Comparison of ENCODE assay signal across 15 cellular contexts in genomic region chr5:16076657-16077056, GRCh38.
DNase-seq lines count a peak whose midpoint lies in the region; ATAC-seq and TF ChIP-seq lines count a peak whose summit lies in the region.
"Had no signal": no experiment of that assay in that cellular context is flagged by ENCODE, and none has a peak within 500 bp of the region (broad histone marks: within the 10 kb centered on the region; RNA-seq: fewer than 3 reads in every experiment).

No MANE protein-coding gene starts in this region.

- H3K9ac ChIP-seq in H9 (ENCODE audit: extremely low read depth, insufficient read length, low read length) (no peak overlapping the region), SK-N-SH (no peak overlapping the region)
- H3K9ac ChIP-seq: BLaER1 treated with 17β-estradiol and CSF1 and Interleukin-3, amounts not matched to agents 10 nM and 100 nM had no signal

- H3K4me1 Mint-ChIP-seq in H9: peaks cover 3 to 12% of the 10 kb centered on the region in 2 experiments; a peak in 3 of 4 replicates
- no peaks in the 10 kb centered on the region for H3K4me1 Mint-ChIP-seq in activated CD8-positive, alpha-beta T cell treated with anti-CD3 and anti-CD28 coated beads for 36 hours (ENCODE audit: low read depth)
- H3K4me1 Mint-ChIP-seq: CD4-positive, CD25-positive, alpha-beta regulatory T cell had no signal

- H3K79me1 ChIP-seq in H9 (ENCODE audit: insufficient read depth, low read depth, low read length, poor library complexity, severe bottlenecking): no peaks in the 10 kb centered on the region

- peak; percentile 31 for TF ChIP-seq RAD21 in SK-N-SH (IDR thresholded peaks at IDR 0.05; ENCODE audit: low read length)

- H3K36me3 ChIP-seq in SK-N-SH (replicated peaks in 1 of 2; ENCODE audit: control insufficient read depth in 1 of 2, insufficient read depth in 2 of 2, low read length in 1 of 2): no peaks in the 10 kb centered on the region
- H3K36me3 ChIP-seq: BLaER1 treated with 17β-estradiol and CSF1 and Interleukin-3, amounts not matched to agents 10 nM and 100 nM had no signal

- TF ChIP-seq EP300 in SK-N-SH (IDR thresholded peaks at IDR 0.05; ENCODE audit: borderline replicate concordance in 1 of 2, low read depth in 1 of 2, low read length in 1 of 2): no peak; a peak in 1 of 4 replicates

- no peak overlapping the region for H3T11ph ChIP-seq in H9 (ENCODE audit: low read length)

- H3K36me3 Mint-ChIP-seq in H9 (ENCODE audit: insufficient read depth in 1 of 3, low read depth in 3 of 3): no peaks in the 10 kb centered on the region; a peak in 1 of 7 replicates
- H3K36me3 Mint-ChIP-seq in activated CD8-positive, alpha-beta T cell treated with anti-CD3 and anti-CD28 coated beads for 36 hours (ENCODE audit: low read depth): no peaks in the 10 kb centered on the region

- H3K4me2 ChIP-seq in H9 (ENCODE audit: insufficient read depth, insufficient read length, low read length) (no peak overlapping the region), SK-N-SH (no peak overlapping the region)
- H3K4me2 ChIP-seq: BLaER1 treated with 17β-estradiol and CSF1 and Interleukin-3, amounts not matched to agents 10 nM and 100 nM had no signal

- no peaks in the 10 kb centered on the region for H3K27me3 ChIP-seq in H9 (ENCODE audit: insufficient read depth, low read length)
- no peaks in the 10 kb centered on the region for H3K27me3 ChIP-seq in SK-N-SH (ENCODE audit: insufficient read depth)
- H3K27me3 ChIP-seq: BLaER1 treated with 17β-estradiol and CSF1 and Interleukin-3, amounts not matched to agents 10 nM and 100 nM had no signal

- no peaks in the 10 kb centered on the region for H3K23me2 ChIP-seq in H9 (ENCODE audit: insufficient read length, low read depth, low read length, poor library complexity, severe bottlenecking)

- intact Hi-C loops in activated CD8-positive, alpha-beta T cell treated with anti-CD3 and anti-CD28 coated beads for 36 hours (cut with micrococcal nuclease): no loop called here

- H3K9me3 ChIP-seq in H9 (ENCODE audit: control insufficient read depth, low read depth, low read length) (no peaks in the 10 kb centered on the region), SK-N-SH (no peaks in the 10 kb centered on the region)
- H3K9me3 ChIP-seq: BLaER1 treated with 17β-estradiol and CSF1 and Interleukin-3, amounts not matched to agents 10 nM and 100 nM had no signal

- no peak overlapping the region for H2BK12ac ChIP-seq in H9 (ENCODE audit: insufficient read length, low read depth, low read length)

- DNase-seq in DMS53 (lab: John Stamatoyannopoulos, UW) (peak; percentile 16), DMS53 treated with DMSO at 0.1 percent for 48 hours (lab: John Stamatoyannopoulos, UW; ENCODE audit: unreplicated experiment) (no peak), H9 (no peak), SK-N-SH (peak; percentile 46)
- no peak for DNase-seq in activated CD8-positive, alpha-beta T cell treated with anti-CD3 and anti-CD28 coated beads for 36 hours
- DNase-seq: AML-193; CD4-positive, CD25-positive, alpha-beta regulatory T cell; DMS79; EL; GDM1 had no signal

- no peak overlapping the region for H2BK20ac ChIP-seq in H9 (ENCODE audit: low read depth, low read length, poor library complexity, severe bottlenecking)

- H4K8ac ChIP-seq in H9 (replicated peaks; ENCODE audit: insufficient read length, low read depth, low read length): no peak overlapping the region

- H3K23ac ChIP-seq in H9 (ENCODE audit: insufficient read length, low read depth, low read length): no peak overlapping the region

- H3F3A ChIP-seq in SK-N-SH (replicated peaks; ENCODE audit: insufficient read depth): no peaks in the 10 kb centered on the region

- H3K9me3 Mint-ChIP-seq in H9: no peaks in the 10 kb centered on the region
- no peaks in the 10 kb centered on the region for H3K9me3 Mint-ChIP-seq in activated CD8-positive, alpha-beta T cell treated with anti-CD3 and anti-CD28 coated beads for 36 hours

- H4K91ac ChIP-seq in H9 (ENCODE audit: insufficient read length, low read depth, low read length): no peak overlapping the region

- H3K14ac ChIP-seq in H9 (ENCODE audit: insufficient read depth, low read length): no peak overlapping the region

- no peak overlapping the region for H2BK120ac ChIP-seq in H9 (ENCODE audit: low read depth, low read length, poor library complexity, severe bottlenecking)

- H3K79me2 ChIP-seq in H9 (ENCODE audit: insufficient read depth, low read length) (no peaks in the 10 kb centered on the region), SK-N-SH (ENCODE audit: insufficient read depth) (no peaks in the 10 kb centered on the region)

- no peak overlapping the region for H3K4ac ChIP-seq in H9 (ENCODE audit: low read depth, low read length)

- H3K4me3 ChIP-seq in SK-N-SH (ENCODE audit: low read depth in 2 of 2, low read length in 1 of 2): no peak overlapping the region
- H3K4me3 ChIP-seq: BLaER1 treated with 17β-estradiol and CSF1 and Interleukin-3, amounts not matched to agents 10 nM and 100 nM; K562 had no signal

- H3K9me2 ChIP-seq in SK-N-SH: no peaks in the 10 kb centered on the region

- no peak overlapping the region for H3K27ac ChIP-seq in H9 (ENCODE audit: insufficient read length, low read depth, low read length)
- H3K27ac ChIP-seq in SK-N-SH (ENCODE audit: low read depth in 2 of 2, low read length in 1 of 2): peak overlapping the region in 1 of 2 experiments; percentile 73; a peak in 2 of 4 replicates
- H3K27ac ChIP-seq: 22Rv1; BLaER1 treated with 17β-estradiol and CSF1 and Interleukin-3, amounts not matched to agents 10 nM and 100 nM had no signal

- H3K4me1 ChIP-seq in H9 (ENCODE audit: insufficient read depth, low read length) (no peaks in the 10 kb centered on the region), SK-N-SH (ENCODE audit: control insufficient read depth in 1 of 2, insufficient read depth in 2 of 2, low read depth in 1 of 2, low read length in 1 of 2) (peaks cover 0 to 11% of the 10 kb centered on the region in 2 experiments; a peak in 2 of 4 replicates)

- H3K18ac ChIP-seq in H9 (ENCODE audit: insufficient read length, low read depth, low read length): no peak overlapping the region

- no peak overlapping the region for H3K4me3 Mint-ChIP-seq in H9
- H3K4me3 Mint-ChIP-seq in activated CD8-positive, alpha-beta T cell treated with anti-CD3 and anti-CD28 coated beads for 36 hours: no peak overlapping the region
- H3K4me3 Mint-ChIP-seq: CD4-positive, CD25-positive, alpha-beta regulatory T cell had no signal

- H2BK15ac ChIP-seq in H9 (ENCODE audit: low read depth, low read length): no peak overlapping the region

- H2AK5ac ChIP-seq in H9 (ENCODE audit: insufficient read length, low read length): no peak overlapping the region

- TF ChIP-seq CTCF in H9 (conservative IDR thresholded peaks at IDR 0.05) (0 out of 3 replicates have a peak, but pooled peaks have one; percentile 23), SK-N-SH (IDR thresholded peaks at IDR 0.05) (no peak)
- TF ChIP-seq CTCF in activated CD8-positive, alpha-beta T cell treated with anti-CD3 and anti-CD28 coated beads for 36 hours (IDR thresholded peaks at IDR 0.05): no peak

- POLR2A ChIA-PET in SK-N-SH (lab: Yijun Ruan, JAX): no interaction called here
- POLR2A ChIA-PET in activated CD8-positive, alpha-beta T cell treated with anti-CD3 and anti-CD28 coated beads for 36 hours (lab: Charles Lee): no interaction called here

- no peak overlapping the region for H3K56ac ChIP-seq in H9 (ENCODE audit: insufficient read length, low read depth, low read length)

- CTCF ChIA-PET in SK-N-SH (lab: Yijun Ruan, JAX): interaction anchor here (1.3 kb wide), 1 partner anchor 84 kb away, joined by 4 read pairs; no protein-coding TSS in a partner anchor
- CTCF ChIA-PET in activated CD8-positive, alpha-beta T cell treated with anti-CD3 and anti-CD28 coated beads for 36 hours (lab: Charles Lee): no interaction called here

- H2AFZ ChIP-seq in H9 (ENCODE audit: low read length): no peak overlapping the region
- H2AFZ ChIP-seq in SK-N-SH (ENCODE audit: low read depth): no peak overlapping the region

- no peaks in the 10 kb centered on the region for H4K20me1 ChIP-seq in H9 (ENCODE audit: control insufficient read depth, insufficient read depth, insufficient read length)
- H4K20me1 ChIP-seq in SK-N-SH (ENCODE audit: insufficient read depth): no peaks in the 10 kb centered on the region
- H4K20me1 ChIP-seq: BLaER1 treated with 17β-estradiol and CSF1 and Interleukin-3, amounts not matched to agents 10 nM and 100 nM had no signal

- no peak overlapping the region for H2BK5ac ChIP-seq in H9 (ENCODE audit: insufficient read length, low read length)

- H3K27me3 Mint-ChIP-seq in H9 (ENCODE audit: low read depth): peaks cover 2% of the 10 kb centered on the region
- H3K27me3 Mint-ChIP-seq in activated CD8-positive, alpha-beta T cell treated with anti-CD3 and anti-CD28 coated beads for 36 hours: no peaks in the 10 kb centered on the region
- H3K27me3 Mint-ChIP-seq: CD4-positive, CD25-positive, alpha-beta regulatory T cell had no signal

- no peak overlapping the region for H4K5ac ChIP-seq in H9 (ENCODE audit: insufficient read length, low read depth, low read length)

- ATAC-seq in GM19455 (IDR thresholded peaks at IDR 0.05; ENCODE audit: unreplicated experiment) (no peak), GM18870 (IDR thresholded peaks at IDR 0.05; ENCODE audit: unreplicated experiment) (no peak)
- no peak for ATAC-seq in activated CD8-positive, alpha-beta T cell treated with anti-CD3 and anti-CD28 coated beads for 36 hours
- ATAC-seq: K562 had no signal

- H3K27ac Mint-ChIP-seq in H9: no peak overlapping the region
- H3K27ac Mint-ChIP-seq in activated CD8-positive, alpha-beta T cell treated with anti-CD3 and anti-CD28 coated beads for 36 hours: no peak overlapping the region
- H3K27ac Mint-ChIP-seq: CD4-positive, CD25-positive, alpha-beta regulatory T cell had no signal

- WGBS in H9 (ENCODE audit: extremely low coverage, insufficient read length, low lambda C conversion rate): no CpG with 5 or more reads among the region's 7 CpGs
- WGBS in SK-N-SH (ENCODE audit: low lambda C conversion rate): 22% methylated on average over 7 of the region's 7 CpGs

TF ChIP-seq in SK-N-SH, 30 proteins besides CTCF, POLR2A, EP300 and RAD21:
- TF ChIP-seq FOXJ3 (CRISPR knock-in tag; IDR thresholded peaks at IDR 0.05) (no peak), TAF1 (IDR thresholded peaks at IDR 0.05; ENCODE audit: borderline replicate concordance, low read depth, low read length) (no peak), GABPA (IDR thresholded peaks at IDR 0.05; ENCODE audit: low read depth) (no peak), GATA2 (CRISPR knock-in tag; IDR thresholded peaks at IDR 0.05) (0 out of 2 replicates have a peak, but pooled peaks have one; percentile 8)

Comparison
In these comparisons a context has a peak if more than half of its experiments do, and no peak if none do; other contexts are left out.
1. DNase-seq: peak in DMS53 (single experiment) and SK-N-SH (single experiment); none in DMS53 treated with DMSO at 0.1 percent for 48 hours (single experiment), H9 (single experiment) and activated CD8-positive, alpha-beta T cell treated with anti-CD3 and anti-CD28 coated beads for 36 hours (single experiment).